Comparison of ENCODE assay signal across 15 cellular contexts in genomic region chr6:143538374-143538773, GRCh38. TPM values are rescaled to one million over a fixed set of nuclear protein-coding genes. Genes with fewer than 3 reads are reported as not detected.
DNase-seq lines count a peak whose midpoint lies in the region; ATAC-seq and TF ChIP-seq lines count a peak whose summit lies in the region.
"Had no signal": no experiment of that assay in that cellular context is flagged by ENCODE, and none has a peak within 500 bp of the region (broad histone marks: within the 10 kb centered on the region; RNA-seq: fewer than 3 reads in every experiment).

No MANE protein-coding gene starts in this region.

- H3K4me1 Mint-ChIP-seq in MCF 10A (ENCODE audit: insufficient read depth, unreplicated experiment) (peaks cover 8% of the 10 kb centered on the region), activated B cell treated with CpG ODN at 0.5 μM for 24 hours (peaks cover 35% of the 10 kb centered on the region), glutamatergic neuron (ENCODE audit: low read depth, unreplicated experiment) (no peaks in the 10 kb centered on the region), type B pancreatic cell (ENCODE audit: unreplicated experiment) (peaks cover 10% of the 10 kb centered on the region)

- H3K27ac ChIP-seq in mammary epithelial cell (ENCODE audit: insufficient read depth, low read depth, low read length), result no peak overlapping the region
- no peak overlapping the region for H3K27ac ChIP-seq in prostate gland
- H3K27ac ChIP-seq: body of pancreas, foreskin keratinocyte had no signal

- WGBS in mammary epithelial cell (ENCODE audit: low coverage, missing lambda C conversion rate), result 92% methylated on average over 3 of the region's 7 CpGs
- 95% methylated on average over 7 of the region's 7 CpGs for WGBS in prostate gland

- intact Hi-C loops in MCF 10A (cut with micrococcal nuclease) (no loop called here), mammary epithelial cell (cut with micrococcal nuclease) (no loop called here), activated B cell treated with CpG ODN at 0.5 μM for 24 hours (cut with micrococcal nuclease) (no loop called here), prostate gland (cut with DNase I) (no loop called here)

- H2AFZ ChIP-seq in mammary epithelial cell (ENCODE audit: low read depth, low read length), result no peak overlapping the region

- H3K4me3 ChIP-seq in mammary epithelial cell (replicated peaks in 1 of 3; ENCODE audit: insufficient read depth in 1 of 3, low read depth in 2 of 3, low read length in 3 of 3), result no peak overlapping the region
- H3K4me3 ChIP-seq in prostate gland, result no peak overlapping the region
- H3K4me3 ChIP-seq: body of pancreas had no signal

- dilution Hi-C loops in mammary epithelial cell (cut with HindIII; ENCODE audit: low sequenced_read_pairs), result no loop called here

- POLR2A ChIA-PET in MCF 10A (lab: Yijun Ruan, JAX), result interaction anchor here (0.8 kb wide), 1 partner anchor 475 kb away, joined by 3 read pairs; no protein-coding TSS in a partner anchor
- POLR2A ChIA-PET in activated B cell treated with CpG ODN at 0.5 μM for 24 hours (lab: Charles Lee), result interaction anchor here (0.6 to 1.7 kb wide), 2 partner anchors 27 to 477 kb away, joined by 4 read pairs; partner anchors contain the start of gene FUCA2

- H3K9me3 Mint-ChIP-seq in MCF 10A (ENCODE audit: unreplicated experiment), result no peaks in the 10 kb centered on the region
- H3K9me3 Mint-ChIP-seq in activated B cell treated with CpG ODN at 0.5 μM for 24 hours, result no peaks in the 10 kb centered on the region
- H3K9me3 Mint-ChIP-seq in glutamatergic neuron (ENCODE audit: unreplicated experiment), result no peaks in the 10 kb centered on the region
- H3K9me3 Mint-ChIP-seq in type B pancreatic cell, result no peaks in the 10 kb centered on the region

- H3K9me3 ChIP-seq in mammary epithelial cell (replicated peaks; ENCODE audit: insufficient read depth, low read length), result no peaks in the 10 kb centered on the region
- no peaks in the 10 kb centered on the region for H3K9me3 ChIP-seq in prostate gland
- H3K9me3 ChIP-seq: body of pancreas, mucosa of descending colon had no signal

- TF ChIP-seq CTCF in MCF 10A (IDR thresholded peaks at IDR 0.05; ENCODE audit: unreplicated experiment), result no peak
- no peak for TF ChIP-seq CTCF in mammary epithelial cell (conservative IDR thresholded peaks at IDR 0.05 in 1 of 2, IDR thresholded peaks at IDR 0.05 in 1 of 2; ENCODE audit: extremely low read depth in 1 of 2, insufficient read depth in 1 of 2, low read depth in 1 of 2, low read length in 2 of 2)
- TF ChIP-seq CTCF in activated B cell treated with CpG ODN at 0.5 μM for 24 hours (IDR thresholded peaks at IDR 0.05), result no peak
- no peak for TF ChIP-seq CTCF in glutamatergic neuron (IDR thresholded peaks at IDR 0.05; ENCODE audit: partially characterized antibody, unreplicated experiment)
- TF ChIP-seq CTCF in type B pancreatic cell (conservative IDR thresholded peaks at IDR 0.05), result no peak
- TF ChIP-seq CTCF in prostate gland (IDR thresholded peaks at IDR 0.05), result no peak

- H3K27me3 Mint-ChIP-seq in MCF 10A (ENCODE audit: insufficient read depth, unreplicated experiment), result no peaks in the 10 kb centered on the region
- H3K27me3 Mint-ChIP-seq in activated B cell treated with CpG ODN at 0.5 μM for 24 hours, result no peaks in the 10 kb centered on the region
- peaks cover 6% of the 10 kb centered on the region for H3K27me3 Mint-ChIP-seq in glutamatergic neuron (ENCODE audit: unreplicated experiment)
- H3K27me3 Mint-ChIP-seq in type B pancreatic cell, result peaks cover 14% of the 10 kb centered on the region

- in situ Hi-C loops in mammary epithelial cell (cut with MboI; ENCODE audit: low sequenced_read_pairs in 2 of 2), result no loop called here

- H3K27me3 ChIP-seq in mammary epithelial cell (ENCODE audit: insufficient read depth, low read length) (no peaks in the 10 kb centered on the region), prostate gland (replicated peaks; ENCODE audit: insufficient read depth) (no peaks in the 10 kb centered on the region)
- H3K27me3 ChIP-seq: body of pancreas, foreskin keratinocyte had no signal

- TF ChIP-seq POLR2A in prostate gland (IDR thresholded peaks at IDR 0.05), result no peak

- H3K4me3 Mint-ChIP-seq in MCF 10A (ENCODE audit: unreplicated experiment) (peak overlapping the region; percentile 66), activated B cell treated with CpG ODN at 0.5 μM for 24 hours (peak overlapping the region; percentile 81), glutamatergic neuron (ENCODE audit: unreplicated experiment) (peak overlapping the region; percentile 78), type B pancreatic cell (peak overlapping the region; percentile 87)

- H3K27ac Mint-ChIP-seq in MCF 10A (ENCODE audit: low read depth, unreplicated experiment), result no peak overlapping the region
- no peak overlapping the region for H3K27ac Mint-ChIP-seq in activated B cell treated with CpG ODN at 0.5 μM for 24 hours
- no peak overlapping the region for H3K27ac Mint-ChIP-seq in glutamatergic neuron (ENCODE audit: unreplicated experiment)
- H3K27ac Mint-ChIP-seq in type B pancreatic cell, result peak overlapping the region; percentile 58

- H4K20me1 ChIP-seq in mammary epithelial cell (ENCODE audit: insufficient read depth, low read length), result no peaks in the 10 kb centered on the region

- CTCF ChIA-PET in MCF 10A (lab: Yijun Ruan, JAX) (interaction anchor here (0.7 to 0.8 kb wide), 2 partner anchors 47 to 685 kb away, joined by 3 read pairs; no protein-coding TSS in a partner anchor), mammary epithelial cell (lab: Charles Lee; ENCODE audit: low non-redundant PET) (no interaction called here), activated B cell treated with CpG ODN at 0.5 μM for 24 hours (lab: Charles Lee) (interaction anchor here (0.7 to 1.4 kb wide), 2 partner anchors 25 to 88 kb away, joined by 3 to 5 read pairs; partner anchors contain the start of genes ADAT2 and PEX3)

- BruUV-seq in MCF 10A (replicated peaks; lab: Mats Ljungman, UMichigan) (no TSS peak), mammary epithelial cell (replicated peaks; lab: Mats Ljungman, UMichigan) (no TSS peak)

- H3K4me1 ChIP-seq in mammary epithelial cell (ENCODE audit: insufficient read depth, low read length) (peaks cover 14% of the 10 kb centered on the region), prostate gland (replicated peaks) (no peaks in the 10 kb centered on the region)
- H3K4me1 ChIP-seq: foreskin keratinocyte had no signal

- H3K4me2 ChIP-seq in mammary epithelial cell (ENCODE audit: insufficient read depth, low read depth, low read length), result no peak overlapping the region

- H3K79me2 ChIP-seq in mammary epithelial cell (ENCODE audit: insufficient read depth, low read length), result peaks cover 38% of the 10 kb centered on the region

- ATAC-seq in activated B cell treated with CpG ODN at 0.5 μM for 24 hours (ENCODE audit: low read depth) (no peak), HG03196 (IDR thresholded peaks at IDR 0.05; ENCODE audit: unreplicated experiment) (no peak)
- ATAC-seq: body of pancreas, foreskin keratinocyte, mucosa of descending colon had no signal

- DNase-seq in MCF 10A (ENCODE audit: unreplicated experiment) (no peak), mammary epithelial cell (no peak), activated B cell treated with CpG ODN at 0.5 μM for 24 hours (no peak), glutamatergic neuron (no peak), type B pancreatic cell (ENCODE audit: extremely low spot score, unreplicated experiment) (no peak), middle frontal gyrus (ENCODE audit: extremely low spot score, low spot score) (no peak), prostate gland (ENCODE audit: low spot score) (no peak)
- DNase-seq: body of pancreas; effector CD4-positive, alpha-beta T cell; foreskin keratinocyte; NCI-H1694 treated with DMSO at 0.1 percent for 48 hours; NCI-H82; Right ventricle myocardium superior had no signal

- no peaks in the 10 kb centered on the region for H3K36me3 Mint-ChIP-seq in MCF 10A (ENCODE audit: insufficient read depth, unreplicated experiment)
- no peaks in the 10 kb centered on the region for H3K36me3 Mint-ChIP-seq in activated B cell treated with CpG ODN at 0.5 μM for 24 hours (ENCODE audit: low read depth)
- no peaks in the 10 kb centered on the region for H3K36me3 Mint-ChIP-seq in glutamatergic neuron (ENCODE audit: unreplicated experiment)
- no peaks in the 10 kb centered on the region for H3K36me3 Mint-ChIP-seq in type B pancreatic cell

- no peaks in the 10 kb centered on the region for H3K36me3 ChIP-seq in mammary epithelial cell (ENCODE audit: insufficient read depth, low read length)
- H3K36me3 ChIP-seq in prostate gland, result no peaks in the 10 kb centered on the region

- no peak overlapping the region for H3K9ac ChIP-seq in mammary epithelial cell (ENCODE audit: insufficient read depth, low read length)

RNA-seq across cellular contexts. Expression of gene FUCA2, which starts 26.9 kb away (rescaled TPM):
- total RNA-seq in MCF 10A (2022) (54.8 and 62.2 TPM in 2 replicates), mammary epithelial cell (10 to 100 TPM; 22.0 to 36.2 TPM), activated B cell treated with CpG ODN at 0.5 μM for 24 hours (8.7 and 9.9 TPM in 2 replicates), glutamatergic neuron (ENCODE audit: unreplicated experiment) (19.2 TPM), type B pancreatic cell (ENCODE audit: low replicate concordance) (48.0 and 71.9 TPM in 2 replicates), prostate gland (10 to 100 TPM; 32.5 to 32.7 TPM)
- 12.4 TPM for polyA plus RNA-seq in mammary epithelial cell
- 21.7 TPM for polyA minus RNA-seq in mammary epithelial cell
